Comparison of ENCODE assay signal across 17 cellular contexts in genomic region chr9:99060621-99061020, GRCh38. TPM values are rescaled to one million over a fixed set of nuclear protein-coding genes. Genes with fewer than 3 reads are reported as not detected.
DNase-seq lines count a peak whose midpoint lies in the region; ATAC-seq and TF ChIP-seq lines count a peak whose summit lies in the region.
"Had no signal": no experiment of that assay in that cellular context is flagged by ENCODE, and none has a peak within 500 bp of the region (broad histone marks: within the 10 kb centered on the region; RNA-seq: fewer than 3 reads in every experiment).

No MANE protein-coding gene starts in this region.

- no peaks in the 10 kb centered on the region for H3K27me3 Mint-ChIP-seq in central memory CD8-positive, alpha-beta T cell
- H3K27me3 Mint-ChIP-seq in natural killer cell treated with Interleukin-12 subunit alpha and Interleukin-12 subunit beta and Interleukin-15 and Interleukin-18, amount 100 ng/mL, for 72 hours, result no peaks in the 10 kb centered on the region

- intact Hi-C loops in left ventricle myocardium inferior (cut with micrococcal nuclease) (no loop called here), cardiac septum (cut with DNase I) (no loop called here), body of pancreas (cut with DNase I) (no loop called here)

- TF ChIP-seq CTCF in left ventricle myocardium inferior (IDR thresholded peaks at IDR 0.05; ENCODE audit: borderline replicate concordance) (no peak), body of pancreas (IDR thresholded peaks at IDR 0.05) (no peak)

- H3K27ac ChIP-seq in left ventricle myocardium inferior (replicated peaks) (peak overlapping the region; percentile 7), body of pancreas (no peak overlapping the region)
- H3K27ac ChIP-seq: SJCRH30 had no signal

- peaks cover 14% of the 10 kb centered on the region for H3K36me3 Mint-ChIP-seq in central memory CD8-positive, alpha-beta T cell (ENCODE audit: insufficient read depth)
- H3K36me3 Mint-ChIP-seq in natural killer cell treated with Interleukin-12 subunit alpha and Interleukin-12 subunit beta and Interleukin-15 and Interleukin-18, amount 100 ng/mL, for 72 hours, result peaks cover 7% of the 10 kb centered on the region

- WGBS in body of pancreas, 2 donors, result 86 to 87% methylated on average over 2 of the region's 2 CpGs

- no peak for ATAC-seq in central memory CD8-positive, alpha-beta T cell (replicated peaks; ENCODE audit: extremely low read depth, poor library complexity, severe bottlenecking)
- no peak for ATAC-seq in natural killer cell treated with Interleukin-12 subunit alpha and Interleukin-12 subunit beta and Interleukin-15 and Interleukin-18, amount 100 ng/mL, for 72 hours
- ATAC-seq in body of pancreas, result no peak

- H3K4me1 ChIP-seq in left ventricle myocardium inferior (peaks cover 33% of the 10 kb centered on the region), body of pancreas (peaks cover 8% of the 10 kb centered on the region)

- no peak overlapping the region for H3K4me3 Mint-ChIP-seq in central memory CD8-positive, alpha-beta T cell
- H3K4me3 Mint-ChIP-seq in natural killer cell treated with Interleukin-12 subunit alpha and Interleukin-12 subunit beta and Interleukin-15 and Interleukin-18, amount 100 ng/mL, for 72 hours, result no peak overlapping the region

- H3K36me3 ChIP-seq in left ventricle myocardium inferior (peaks cover 55% of the 10 kb centered on the region), body of pancreas (replicated peaks in 1 of 2; ENCODE audit: insufficient read depth in 1 of 2, low read depth in 2 of 2) (no peaks in the 10 kb centered on the region)
- H3K36me3 ChIP-seq: SJCRH30 had no signal

- no peak overlapping the region for H3K4me3 ChIP-seq in left ventricle myocardium inferior
- no peak overlapping the region for H3K4me3 ChIP-seq in body of pancreas
- H3K4me3 ChIP-seq: SJCRH30 had no signal

- peaks cover 87% of the 10 kb centered on the region for H3K4me1 Mint-ChIP-seq in central memory CD8-positive, alpha-beta T cell
- H3K4me1 Mint-ChIP-seq in natural killer cell treated with Interleukin-12 subunit alpha and Interleukin-12 subunit beta and Interleukin-15 and Interleukin-18, amount 100 ng/mL, for 72 hours (ENCODE audit: low read depth in 2 of 2), result peaks cover 74 to 76% of the 10 kb centered on the region in 2 donors

- DNase-seq in left ventricle myocardium inferior (no peak), cardiac septum (ENCODE audit: low spot score) (no peak), NCI-H146 (lab: John Stamatoyannopoulos, UW) (no peak), body of pancreas (no peak), SIG-M5 (lab: John Stamatoyannopoulos, UW) (no peak)
- no peak for DNase-seq in central memory CD8-positive, alpha-beta T cell (ENCODE audit: low spot score in 2 of 2)
- no peak for DNase-seq in natural killer cell treated with Interleukin-12 subunit alpha and Interleukin-12 subunit beta and Interleukin-15 and Interleukin-18, amount 100 ng/mL, for 72 hours (ENCODE audit: low spot score)
- no peak for DNase-seq in activated CD4-positive, alpha-beta T cell treated with anti-CD3 and anti-CD28 coated beads for 4 hours
- DNase-seq: C1 segment of cervical spinal cord, DMS 273 treated with DMSO at 0.1 percent for 48 hours, Kasumi-1, NCI-H1105 treated with DMSO at 0.1 percent for 48 hours, NCI-H187, NCI-H345, NCI-H526, RPMI8226, SJCRH30 had no signal

- TF ChIP-seq POLR2A in body of pancreas (IDR thresholded peaks at IDR 0.05), result no peak

- H3K9me3 ChIP-seq in left ventricle myocardium inferior (replicated peaks), result no peaks in the 10 kb centered on the region
- no peaks in the 10 kb centered on the region for H3K9me3 ChIP-seq in body of pancreas
- H3K9me3 ChIP-seq: SJCRH30 had no signal

- peak overlapping the region; percentile 29 for H3K27ac Mint-ChIP-seq in central memory CD8-positive, alpha-beta T cell (ENCODE audit: low read depth)
- peak overlapping the region; percentile 35 to 74 for H3K27ac Mint-ChIP-seq in natural killer cell treated with Interleukin-12 subunit alpha and Interleukin-12 subunit beta and Interleukin-15 and Interleukin-18, amount 100 ng/mL, for 72 hours

- H3K27me3 ChIP-seq in left ventricle myocardium inferior (ENCODE audit: low read depth) (no peaks in the 10 kb centered on the region), body of pancreas (no peaks in the 10 kb centered on the region)
- H3K27me3 ChIP-seq: SJCRH30 had no signal

- H3K9me3 Mint-ChIP-seq in central memory CD8-positive, alpha-beta T cell, result no peaks in the 10 kb centered on the region
- H3K9me3 Mint-ChIP-seq in natural killer cell treated with Interleukin-12 subunit alpha and Interleukin-12 subunit beta and Interleukin-15 and Interleukin-18, amount 100 ng/mL, for 72 hours, result peaks cover 12% of the 10 kb centered on the region

RNA-seq across cellular contexts. Expression of gene TGFBR1, which starts 44.3 kb away (rescaled TPM):
- 12.3 TPM for total RNA-seq in left ventricle myocardium inferior
- 21.8 TPM for total RNA-seq in cardiac septum
- 100 to 1,000 TPM in 1 of 2 donors, 10 to 100 TPM in 1; 62.7 to 105 TPM for total RNA-seq in natural killer cell treated with Interleukin-12 subunit alpha and Interleukin-12 subunit beta and Interleukin-15 and Interleukin-18, amount 100 ng/mL, for 72 hours
- total RNA-seq in body of pancreas, result 10 to 100 TPM; 10.5 to 18.7 TPM
